32 cellular contexts compared by ENCODE assay signal in the genomic region with DNA sequence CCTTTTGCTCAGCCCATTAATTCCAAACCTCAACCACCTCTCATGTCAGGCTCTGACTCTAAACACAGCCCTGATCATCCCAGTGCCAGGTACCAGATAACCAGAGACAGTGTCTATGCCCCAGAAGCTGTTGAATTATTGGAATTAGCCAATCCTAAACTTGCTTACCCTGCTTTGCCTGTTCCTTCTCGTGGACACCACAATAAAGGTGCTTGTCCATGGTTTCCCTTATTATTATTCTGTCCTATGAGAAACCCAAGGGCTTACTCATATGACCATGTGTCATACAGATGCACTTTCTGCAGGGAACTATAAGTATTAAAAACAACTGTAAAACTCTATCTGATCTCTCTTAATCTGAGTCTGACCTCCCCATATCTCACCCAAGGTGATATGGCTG.
"Had no signal": no experiment of that assay in that cellular context is flagged by ENCODE, and none has a peak within 500 bp of the region (broad histone marks: within the 10 kb centered on the region; RNA-seq: fewer than 3 reads in every experiment).

No MANE protein-coding gene starts in this region.

- H3K27me3 ChIP-seq: cardiac muscle cell had no signal

- H3K4me3 ChIP-seq: cardiac muscle cell, PC-9 had no signal

- H3K27me3 Mint-ChIP-seq: activated CD4-positive, alpha-beta memory T cell treated with anti-CD3 and anti-CD28 coated beads for 36 hours; activated CD4-positive, alpha-beta T cell treated with anti-CD3 and anti-CD28 coated beads, Interleukin-2, amount 10 ng/mL, durations not matched to agents 7 days and 5 days; activated naive CD4-positive, alpha-beta T cell treated with anti-CD3 and anti-CD28 coated beads, Interleukin-2, amount 10 ng/mL, durations not matched to agents 7 days and 5 days; activated naive CD8-positive, alpha-beta T cell; activated naive CD8-positive, alpha-beta T cell treated with anti-CD3 and anti-CD28 coated beads, Interleukin-2, amount 50 U/mL, for 24 hours; brain had no signal

- H3K36me3 ChIP-seq: cardiac muscle cell had no signal

- H3K4me3 Mint-ChIP-seq: activated CD4-positive, alpha-beta memory T cell treated with anti-CD3 and anti-CD28 coated beads for 36 hours; activated CD4-positive, alpha-beta T cell treated with anti-CD3 and anti-CD28 coated beads, Interleukin-2, amount 10 ng/mL, durations not matched to agents 7 days and 5 days; activated naive CD4-positive, alpha-beta T cell treated with anti-CD3 and anti-CD28 coated beads, Interleukin-2, amount 10 ng/mL, durations not matched to agents 7 days and 5 days; activated naive CD8-positive, alpha-beta T cell; activated naive CD8-positive, alpha-beta T cell treated with anti-CD3 and anti-CD28 coated beads, Interleukin-2, amount 50 U/mL, for 24 hours; activated T-cell treated with anti-CD3 and anti-CD28 coated beads, Interleukin-2, amount 50 U/mL, for 4 hours; activated T-helper 1 cell treated with anti-CD3 and anti-CD28 coated beads, Interleukin-12 subunit alpha, Interleukin-12 subunit beta, Interleukin-2, Interleukin-4 antibody, amounts not matched to agents 30 ng/mL and 10 ng/mL and 1 ng/mL, durations not matched to agents 14 hours and 24 hours and 36 hours; brain; T-helper 1 cell treated with Interleukin-12 subunit alpha and Interleukin-12 subunit beta and Interleukin-4 antibody, amounts not matched to agents 30 μg/mL and 1 μg/mL, for 36 hours; T-helper 2 cell treated with Interferon-gamma antibody and Interleukin-4, amounts not matched to agents 5 μg/mL and 100 μg/mL, for 36 hours had no signal

- H3K36me3 Mint-ChIP-seq: activated CD4-positive, alpha-beta memory T cell treated with anti-CD3 and anti-CD28 coated beads for 36 hours; activated naive CD4-positive, alpha-beta T cell treated with anti-CD3 and anti-CD28 coated beads, Interleukin-2, amount 10 ng/mL, durations not matched to agents 7 days and 5 days; activated naive CD8-positive, alpha-beta T cell; brain had no signal

- H3K9me3 Mint-ChIP-seq: activated T-helper 1 cell treated with anti-CD3 and anti-CD28 coated beads, Interleukin-12 subunit alpha, Interleukin-12 subunit beta, Interleukin-2, Interleukin-4 antibody, amounts not matched to agents 30 ng/mL and 10 ng/mL and 1 ng/mL, durations not matched to agents 14 hours and 24 hours and 36 hours had no signal

- H3K4me1 Mint-ChIP-seq: activated CD4-positive, alpha-beta T cell treated with anti-CD3 and anti-CD28 coated beads, Interleukin-2, amount 10 ng/mL, durations not matched to agents 7 days and 5 days; activated naive CD4-positive, alpha-beta T cell treated with anti-CD3 and anti-CD28 coated beads, Interleukin-2, amount 10 ng/mL, durations not matched to agents 7 days and 5 days; activated naive CD8-positive, alpha-beta T cell treated with anti-CD3 and anti-CD28 coated beads, Interleukin-2, amount 50 U/mL, for 24 hours had no signal

- DNase-seq: activated CD4-positive, alpha-beta memory T cell treated with anti-CD3 and anti-CD28 coated beads for 36 hours; activated CD4-positive, alpha-beta T cell treated with anti-CD3 and anti-CD28 coated beads, Interleukin-2, amount 10 ng/mL, durations not matched to agents 7 days and 5 days; activated CD8-positive, alpha-beta memory T cell treated with anti-CD3 and anti-CD28 coated beads, Interleukin-2, amount 50 U/mL, for 4 hours; activated naive CD4-positive, alpha-beta T cell treated with anti-CD3 and anti-CD28 coated beads, Interleukin-2, amount 10 ng/mL, durations not matched to agents 7 days and 5 days; activated naive CD8-positive, alpha-beta T cell treated with anti-CD3 and anti-CD28 coated beads, Interleukin-2, amount 50 U/mL, for 24 hours; activated T-cell treated with anti-CD3 and anti-CD28 coated beads for 4 hours; activated T-cell treated with anti-CD3 and anti-CD28 coated beads, Interleukin-2, amount 50 U/mL, for 4 hours; anterior cingulate cortex; Kasumi-1; KG1; MM.1S; MV-4-11; NCI-H1092; NCI-H1436 treated with DMSO at 0.1 percent for 48 hours; NCI-H1694 treated with DMSO at 0.1 percent for 48 hours; NCI-H2029; NCI-H2107; NCI-H2171; NCI-H510A; NCI-H526; NCI-H748 treated with DMSO at 0.1 percent for 48 hours; NK-92 treated with Interleukin-12 subunit alpha and Interleukin-12 subunit beta, amount 100 ng/mL, for 24 hours; PC-9; SIG-M5 had no signal

- H3K27ac Mint-ChIP-seq: activated CD4-positive, alpha-beta memory T cell treated with anti-CD3 and anti-CD28 coated beads for 36 hours; activated CD4-positive, alpha-beta T cell treated with anti-CD3 and anti-CD28 coated beads, Interleukin-2, amount 10 ng/mL, durations not matched to agents 7 days and 5 days; activated naive CD4-positive, alpha-beta T cell treated with anti-CD3 and anti-CD28 coated beads, Interleukin-2, amount 10 ng/mL, durations not matched to agents 7 days and 5 days; activated naive CD8-positive, alpha-beta T cell; activated naive CD8-positive, alpha-beta T cell treated with anti-CD3 and anti-CD28 coated beads, Interleukin-2, amount 50 U/mL, for 24 hours; activated T-helper 1 cell treated with anti-CD3 and anti-CD28 coated beads, Interleukin-12 subunit alpha, Interleukin-12 subunit beta, Interleukin-2, Interleukin-4 antibody, amounts not matched to agents 30 ng/mL and 10 ng/mL and 1 ng/mL, durations not matched to agents 14 hours and 24 hours and 36 hours; brain; T-helper 1 cell treated with Interleukin-12 subunit alpha and Interleukin-12 subunit beta and Interleukin-4 antibody, amounts not matched to agents 30 μg/mL and 1 μg/mL, for 36 hours; T-helper 2 cell treated with Interferon-gamma antibody and Interleukin-4, amounts not matched to agents 5 μg/mL and 100 μg/mL, for 36 hours had no signal

- ATAC-seq: activated naive CD8-positive, alpha-beta T cell treated with anti-CD3 and anti-CD28 coated beads, Interleukin-2, amount 50 U/mL, for 24 hours; activated T-cell treated with anti-CD3 and anti-CD28 coated beads, Interleukin-2, amount 50 U/mL, for 4 hours; Right ventricle myocardium inferior had no signal

- H3K27ac ChIP-seq: cardiac muscle cell, PC-9, RWPE1 had no signal
